9 cellular contexts compared by ENCODE assay signal in the genomic region with DNA sequence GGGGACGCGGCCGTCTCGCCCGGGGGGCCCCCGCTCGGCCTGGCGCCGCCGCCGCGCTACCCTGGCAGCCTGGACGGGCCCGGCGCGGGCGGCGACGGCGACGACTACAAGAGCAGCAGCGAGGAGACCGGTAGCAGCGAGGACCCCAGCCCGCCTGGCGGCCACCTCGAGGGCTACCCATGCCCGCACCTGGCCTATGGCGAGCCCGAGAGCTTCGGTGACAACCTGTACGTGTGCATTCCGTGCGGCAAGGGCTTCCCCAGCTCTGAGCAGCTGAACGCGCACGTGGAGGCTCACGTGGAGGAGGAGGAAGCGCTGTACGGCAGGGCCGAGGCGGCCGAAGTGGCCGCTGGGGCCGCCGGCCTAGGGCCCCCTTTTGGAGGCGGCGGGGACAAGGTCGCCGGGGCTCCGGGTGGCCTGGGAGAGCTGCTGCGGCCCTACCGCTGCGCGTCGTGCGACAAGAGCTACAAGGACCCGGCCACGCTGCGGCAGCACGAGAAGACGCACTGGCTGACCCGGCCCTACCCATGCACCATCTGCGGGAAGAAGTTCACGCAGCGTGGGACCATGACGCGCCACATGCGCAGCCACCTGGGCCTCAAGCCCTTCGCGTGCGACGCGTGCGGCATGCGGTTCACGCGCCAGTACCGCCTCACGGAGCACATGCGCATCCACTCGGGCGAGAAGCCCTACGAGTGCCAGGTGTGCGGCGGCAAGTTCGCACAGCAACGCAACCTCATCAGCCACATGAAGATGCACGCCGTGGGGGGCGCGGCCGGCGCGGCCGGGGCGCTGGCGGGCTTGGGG. TPM values are rescaled to one million over a fixed set of nuclear protein-coding genes. Genes with fewer than 3 reads are reported as not detected.
DNase-seq lines count a peak whose midpoint lies in the region; ATAC-seq and TF ChIP-seq lines count a peak whose summit lies in the region.
"Had no signal": no experiment of that assay in that cellular context is flagged by ENCODE, and none has a peak within 500 bp of the region (broad histone marks: within the 10 kb centered on the region; RNA-seq: fewer than 3 reads in every experiment).

No MANE protein-coding gene starts in this region.

- H3K4me3 Mint-ChIP-seq in WTC11 (peak overlapping the region; percentile 39), nephron progenitor cell (no peak overlapping the region)

- no peak for TF ChIP-seq CTCF in WTC11 (IDR thresholded peaks at IDR 0.05)
- TF ChIP-seq CTCF in foreskin fibroblast (IDR thresholded peaks at IDR 0.05; ENCODE audit: low read depth, low read length): no peak
- TF ChIP-seq CTCF in nephron progenitor cell (IDR thresholded peaks at IDR 0.05): no peak

- H3K4me3 ChIP-seq in foreskin fibroblast (ENCODE audit: low read depth in 1 of 2, low read length in 2 of 2) (peak overlapping the region; percentile 23 to 33), skeletal muscle cell (ENCODE audit: low read depth, low read length) (peak overlapping the region; percentile 42)

- H3K9me3 Mint-ChIP-seq in WTC11: no peaks in the 10 kb centered on the region
- no peaks in the 10 kb centered on the region for H3K9me3 Mint-ChIP-seq in nephron progenitor cell

- H3K27me3 Mint-ChIP-seq in WTC11 (ENCODE audit: low read depth) (peaks cover 69% of the 10 kb centered on the region), nephron progenitor cell (ENCODE audit: low read depth, poor library complexity) (peaks cover 89% of the 10 kb centered on the region)

- POLR2A ChIA-PET in WTC11 (lab: Charles Lee): interaction anchor here (1.6 kb wide), 1 partner anchor 187 kb away, joined by 5 read pairs; no protein-coding TSS in a partner anchor

- H3K27ac Mint-ChIP-seq in WTC11 (no peak overlapping the region), nephron progenitor cell (no peak overlapping the region)

- H3K4me1 Mint-ChIP-seq in WTC11: peaks cover 19% of the 10 kb centered on the region
- H3K4me1 Mint-ChIP-seq in nephron progenitor cell: peaks cover 23% of the 10 kb centered on the region

- TF ChIP-seq POLR2A in GM10847 (IDR thresholded peaks at IDR 0.05; ENCODE audit: extremely low read depth, insufficient read length): peak; percentile 4

- no peak for DNase-seq in WTC11 (ENCODE audit: low spot score)
- no peak for DNase-seq in foreskin fibroblast
- no peak for DNase-seq in skeletal muscle cell (ENCODE audit: low read depth)
- DNase-seq in nephron progenitor cell: no peak
- DNase-seq in activated T-cell treated with anti-CD3 and anti-CD28 coated beads for 4 hours: no peak
- no peak for DNase-seq in activated effector memory CD4-positive, alpha-beta T cell treated with anti-CD3 and anti-CD28 coated beads, Interleukin-2, amount 50 U/mL, for 16 hours
- DNase-seq: NK-92 treated with Interleukin-12 subunit alpha and Interleukin-12 subunit beta, amount 100 ng/mL, for 24 hours had no signal

- ATAC-seq in WTC11: no peak
- no peak for ATAC-seq in HG03432 (IDR thresholded peaks at IDR 0.05; ENCODE audit: unreplicated experiment)

- CTCF ChIA-PET in WTC11 (lab: Charles Lee): interaction anchor here (0.6 to 6.2 kb wide), 58 partner anchors 8 to 358 kb away, joined by 3 to 229 read pairs (median 4); a partner anchor contains a TSS

- H3K36me3 Mint-ChIP-seq in WTC11 (no peaks in the 10 kb centered on the region), nephron progenitor cell (ENCODE audit: low read depth) (peaks cover 33% of the 10 kb centered on the region)

TF ChIP-seq in WTC11, 78 proteins besides CTCF, POLR2A, EP300 and RAD21 (continues in another document):
- TF ChIP-seq, protein P1, sequence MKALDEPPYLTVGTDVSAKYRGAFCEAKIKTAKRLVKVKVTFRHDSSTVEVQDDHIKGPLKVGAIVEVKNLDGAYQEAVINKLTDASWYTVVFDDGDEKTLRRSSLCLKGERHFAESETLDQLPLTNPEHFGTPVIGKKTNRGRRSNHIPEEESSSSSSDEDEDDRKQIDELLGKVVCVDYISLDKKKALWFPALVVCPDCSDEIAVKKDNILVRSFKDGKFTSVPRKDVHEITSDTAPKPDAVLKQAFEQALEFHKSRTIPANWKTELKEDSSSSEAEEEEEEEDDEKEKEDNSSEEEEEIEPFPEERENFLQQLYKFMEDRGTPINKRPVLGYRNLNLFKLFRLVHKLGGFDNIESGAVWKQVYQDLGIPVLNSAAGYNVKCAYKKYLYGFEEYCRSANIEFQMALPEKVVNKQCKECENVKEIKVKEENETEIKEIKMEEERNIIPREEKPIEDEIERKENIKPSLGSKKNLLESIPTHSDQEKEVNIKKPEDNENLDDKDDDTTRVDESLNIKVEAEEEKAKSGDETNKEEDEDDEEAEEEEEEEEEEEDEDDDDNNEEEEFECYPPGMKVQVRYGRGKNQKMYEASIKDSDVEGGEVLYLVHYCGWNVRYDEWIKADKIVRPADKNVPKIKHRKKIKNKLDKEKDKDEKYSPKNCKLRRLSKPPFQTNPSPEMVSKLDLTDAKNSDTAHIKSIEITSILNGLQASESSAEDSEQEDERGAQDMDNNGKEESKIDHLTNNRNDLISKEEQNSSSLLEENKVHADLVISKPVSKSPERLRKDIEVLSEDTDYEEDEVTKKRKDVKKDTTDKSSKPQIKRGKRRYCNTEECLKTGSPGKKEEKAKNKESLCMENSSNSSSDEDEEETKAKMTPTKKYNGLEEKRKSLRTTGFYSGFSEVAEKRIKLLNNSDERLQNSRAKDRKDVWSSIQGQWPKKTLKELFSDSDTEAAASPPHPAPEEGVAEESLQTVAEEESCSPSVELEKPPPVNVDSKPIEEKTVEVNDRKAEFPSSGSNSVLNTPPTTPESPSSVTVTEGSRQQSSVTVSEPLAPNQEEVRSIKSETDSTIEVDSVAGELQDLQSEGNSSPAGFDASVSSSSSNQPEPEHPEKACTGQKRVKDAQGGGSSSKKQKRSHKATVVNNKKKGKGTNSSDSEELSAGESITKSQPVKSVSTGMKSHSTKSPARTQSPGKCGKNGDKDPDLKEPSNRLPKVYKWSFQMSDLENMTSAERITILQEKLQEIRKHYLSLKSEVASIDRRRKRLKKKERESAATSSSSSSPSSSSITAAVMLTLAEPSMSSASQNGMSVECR (CRISPR knock-in tag; IDR thresholded peaks at IDR 0.05; ENCODE audit: borderline replicate concordance): 0 out of 2 replicates have a peak, but pooled peaks have one; percentile 15
- TF ChIP-seq, protein P2, sequence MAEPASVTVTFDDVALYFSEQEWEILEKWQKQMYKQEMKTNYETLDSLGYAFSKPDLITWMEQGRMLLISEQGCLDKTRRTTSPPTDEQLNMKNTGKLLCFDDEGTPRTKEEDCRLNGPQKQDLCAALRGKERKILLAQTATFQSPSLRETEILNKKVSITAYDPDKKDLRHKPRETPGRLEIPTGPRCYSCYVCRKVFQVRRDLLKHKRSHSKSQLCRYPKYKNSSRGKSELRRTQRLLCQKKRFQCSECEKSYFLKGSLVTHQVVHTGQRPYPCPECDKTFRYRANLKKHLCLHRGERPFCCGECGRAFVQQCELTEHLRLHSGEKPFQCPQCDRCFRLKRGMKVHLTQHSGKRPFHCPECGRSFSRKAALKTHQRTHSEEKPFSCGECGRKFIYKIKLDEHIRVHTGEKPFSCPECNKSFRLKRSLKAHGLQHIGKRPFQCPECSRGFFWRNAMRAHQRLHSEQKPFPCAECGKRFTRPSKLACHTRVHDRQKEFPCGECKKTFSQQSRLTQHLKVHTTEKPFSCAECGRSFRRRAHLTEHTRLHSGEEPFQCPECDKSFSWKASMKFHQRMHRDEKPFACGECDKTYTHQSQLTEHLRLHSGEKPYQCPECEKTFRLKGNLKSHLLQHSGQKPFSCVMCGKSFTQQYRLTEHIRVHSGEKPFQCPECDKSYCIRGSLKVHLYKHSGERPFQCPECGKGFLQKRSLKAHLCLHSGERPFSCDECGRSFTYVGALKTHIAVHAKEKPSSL (CRISPR knock-in tag; conservative IDR thresholded peaks at IDR 0.05): no peak
- no peak for TF ChIP-seq NR3C1 (CRISPR knock-in tag; conservative IDR thresholded peaks at IDR 0.05; ENCODE audit: low read depth)
- peak; percentile 63; the same call in 1 of the 2 replicates for TF ChIP-seq FOXP1 (CRISPR knock-in tag; IDR thresholded peaks at IDR 0.05; ENCODE audit: borderline replicate concordance)
- no peak for TF ChIP-seq FOXJ3 (CRISPR knock-in tag; IDR thresholded peaks at IDR 0.05; ENCODE audit: borderline replicate concordance)
- TF ChIP-seq, protein P3, sequence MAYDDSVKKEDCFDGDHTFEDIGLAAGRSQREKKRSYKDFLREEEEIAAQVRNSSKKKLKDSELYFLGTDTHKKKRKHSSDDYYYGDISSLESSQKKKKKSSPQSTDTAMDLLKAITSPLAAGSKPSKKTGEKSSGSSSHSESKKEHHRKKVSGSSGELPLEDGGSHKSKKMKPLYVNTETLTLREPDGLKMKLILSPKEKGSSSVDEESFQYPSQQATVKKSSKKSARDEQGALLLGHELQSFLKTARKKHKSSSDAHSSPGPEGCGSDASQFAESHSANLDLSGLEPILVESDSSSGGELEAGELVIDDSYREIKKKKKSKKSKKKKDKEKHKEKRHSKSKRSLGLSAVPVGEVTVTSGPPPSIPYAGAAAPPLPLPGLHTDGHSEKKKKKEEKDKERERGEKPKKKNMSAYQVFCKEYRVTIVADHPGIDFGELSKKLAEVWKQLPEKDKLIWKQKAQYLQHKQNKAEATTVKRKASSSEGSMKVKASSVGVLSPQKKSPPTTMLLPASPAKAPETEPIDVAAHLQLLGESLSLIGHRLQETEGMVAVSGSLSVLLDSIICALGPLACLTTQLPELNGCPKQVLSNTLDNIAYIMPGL (CRISPR knock-in tag; IDR thresholded peaks at IDR 0.05): no peak
- no peak for TF ChIP-seq MXD4 (CRISPR knock-in tag; IDR thresholded peaks at IDR 0.05; ENCODE audit: borderline replicate concordance)
- TF ChIP-seq GRHL2 (CRISPR knock-in tag; IDR thresholded peaks at IDR 0.05; ENCODE audit: insufficient replicate concordance, severe bottlenecking): no peak
- TF ChIP-seq, protein P4, sequence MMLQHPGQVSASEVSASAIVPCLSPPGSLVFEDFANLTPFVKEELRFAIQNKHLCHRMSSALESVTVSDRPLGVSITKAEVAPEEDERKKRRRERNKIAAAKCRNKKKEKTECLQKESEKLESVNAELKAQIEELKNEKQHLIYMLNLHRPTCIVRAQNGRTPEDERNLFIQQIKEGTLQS (CRISPR knock-in tag; conservative IDR thresholded peaks at IDR 0.05): 0 out of 2 replicates have a peak, but pooled peaks have one; percentile 44
- TF ChIP-seq JUN (CRISPR knock-in tag; IDR thresholded peaks at IDR 0.05): peak; percentile 53; the same call in 1 of the 2 replicates
- TF ChIP-seq ZBTB21 (CRISPR knock-in tag; IDR thresholded peaks at IDR 0.05; ENCODE audit: borderline replicate concordance): no peak

RNA-seq across cellular contexts. Expression of a gene that starts 3.0 kb away (rescaled TPM):
- 0.37 to 0.46 TPM (median 0.39 TPM) in 3 replicates for total RNA-seq in WTC11 (2021)

RNA-seq across cellular contexts. Expression of a gene that starts 16.1 kb away (rescaled TPM):
- 18.4 to 23.5 TPM (median 20.5 TPM) in 3 replicates for total RNA-seq in WTC11 (2021)

RNA-seq across cellular contexts. Expression of a gene that starts 28.0 kb away (rescaled TPM):
- total RNA-seq in WTC11 (2021): 29.5 to 43.2 TPM (median 33.0 TPM) in 3 replicates

RNA-seq across cellular contexts. Expression of a gene that starts 32.8 kb away (rescaled TPM):
- 0.27 to 0.72 TPM (median 0.37 TPM) in 3 replicates for total RNA-seq in WTC11 (2021)
